ENCODE assay signal across 1 cellular context in genomic region chr12:93641380-93641779, GRCh38. TPM values are rescaled to one million over a fixed set of nuclear protein-coding genes. Genes with fewer than 3 reads are reported as not detected.
"Had no signal": no experiment of that assay in that cellular context is flagged by ENCODE, and none has a peak within 500 bp of the region (broad histone marks: within the 10 kb centered on the region; RNA-seq: fewer than 3 reads in every experiment).

No MANE protein-coding gene starts in this region.

RNA-seq across cellular contexts. Expression of gene CRADD, which starts 35.8 kb away (rescaled TPM):
- total RNA-seq: ascending aorta had no signal
